Comparison of ENCODE assay signal across 28 cellular contexts in the genomic region with DNA sequence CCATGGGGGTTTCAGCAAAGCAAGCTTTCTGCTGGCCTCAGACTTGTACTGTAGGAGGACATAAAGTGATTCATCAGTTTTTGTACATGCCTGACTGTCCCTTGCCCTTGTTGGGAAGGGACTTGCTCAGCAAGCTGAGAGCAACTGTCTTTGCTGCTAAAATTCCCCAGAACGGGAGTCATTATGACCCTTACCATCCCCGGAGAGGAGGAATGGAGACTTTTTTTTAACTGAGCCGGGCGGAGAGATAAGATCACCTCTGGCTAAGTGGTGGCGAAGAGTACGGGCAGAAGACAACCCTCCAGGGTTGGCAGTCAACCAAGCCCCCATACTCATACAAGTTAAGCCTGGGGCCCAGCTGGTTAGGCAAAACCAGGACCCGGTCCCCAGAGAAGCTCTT.
"Had no signal": no experiment of that assay in that cellular context is flagged by ENCODE, and none has a peak within 500 bp of the region (broad histone marks: within the 10 kb centered on the region; RNA-seq: fewer than 3 reads in every experiment).

No MANE protein-coding gene starts in this region.

- H3K9me3 ChIP-seq: colonic mucosa, gastrocnemius medialis, mucosa of descending colon, psoas muscle, sigmoid colon, spleen, thoracic aorta, tibial nerve, vagina had no signal

- H3K4me1 ChIP-seq: colonic mucosa, gastrocnemius medialis, psoas muscle, sigmoid colon, tibial nerve, vagina had no signal

- H3K27me3 ChIP-seq: colonic mucosa, sigmoid colon, tibial nerve, vagina had no signal

- H3K27ac Mint-ChIP-seq: dendritic cell treated with granulocyte-macrophage colony-stimulating factor and Interleukin-4, amounts not matched to agents 40 ng/mL and 50 ng/mL, for 4 days; endodermal cell; memory B cell; mesothelial cell of epicardium; natural killer cell treated with Interleukin-12 subunit alpha and Interleukin-12 subunit beta and Interleukin-15 and Interleukin-18, amount 100 ng/mL, for 72 hours; stimulated activated memory B cell treated with anti-CD40 and anti-IgM and Interleukin-4, amounts not matched to agents 10 μg/mL and 1 μg/mL and 100 μg/mL, for 72 hours; stimulated activated naive CD8-positive, alpha-beta T cell treated with anti-CD3 and anti-CD28 coated beads, Interleukin-15, Interleukin-2, amounts not matched to agents 100 ng/mL and 50 ng/mL, for 24 hours had no signal

- H3K4me3 Mint-ChIP-seq: dendritic cell treated with granulocyte-macrophage colony-stimulating factor and Interleukin-4, amounts not matched to agents 40 ng/mL and 50 ng/mL, for 4 days; endodermal cell; memory B cell; mesothelial cell of epicardium; naive B cell; natural killer cell treated with Interleukin-12 subunit alpha and Interleukin-12 subunit beta and Interleukin-15 and Interleukin-18, amount 100 ng/mL, for 72 hours; stimulated activated memory B cell treated with anti-CD40 and anti-IgM and Interleukin-4, amounts not matched to agents 10 μg/mL and 1 μg/mL and 100 μg/mL, for 72 hours; stimulated activated naive CD8-positive, alpha-beta T cell treated with anti-CD3 and anti-CD28 coated beads, Interleukin-15, Interleukin-2, amounts not matched to agents 100 ng/mL and 50 ng/mL, for 24 hours had no signal

- H3K4me3 ChIP-seq: colonic mucosa, gastrocnemius medialis, lung, mucosa of descending colon, psoas muscle, sigmoid colon, spleen, thoracic aorta, tibial nerve, vagina had no signal

- H3K9me3 Mint-ChIP-seq: dendritic cell treated with granulocyte-macrophage colony-stimulating factor and Interleukin-4, amounts not matched to agents 40 ng/mL and 50 ng/mL, for 4 days; endodermal cell; memory B cell; mesothelial cell of epicardium; naive B cell; natural killer cell treated with Interleukin-12 subunit alpha and Interleukin-12 subunit beta and Interleukin-15 and Interleukin-18, amount 100 ng/mL, for 72 hours; stimulated activated memory B cell treated with anti-CD40 and anti-IgM and Interleukin-4, amounts not matched to agents 10 μg/mL and 1 μg/mL and 100 μg/mL, for 72 hours; stimulated activated naive CD8-positive, alpha-beta T cell treated with anti-CD3 and anti-CD28 coated beads, Interleukin-15, Interleukin-2, amounts not matched to agents 100 ng/mL and 50 ng/mL, for 24 hours had no signal

- H3K4me1 Mint-ChIP-seq: endodermal cell had no signal

- ATAC-seq: esophagus mucosa; gastrocnemius medialis; left lobe of liver; mucosa of descending colon; natural killer cell treated with Interleukin-12 subunit alpha and Interleukin-12 subunit beta and Interleukin-15 and Interleukin-18, amount 100 ng/mL, for 72 hours; psoas muscle; right cardiac atrium; stimulated activated memory B cell treated with anti-CD40 and anti-IgM and Interleukin-4, amounts not matched to agents 10 μg/mL and 1 μg/mL and 100 μg/mL, for 72 hours had no signal

- H3K27ac ChIP-seq: colonic mucosa, epithelial cell of prostate, gastrocnemius medialis, psoas muscle, sigmoid colon, spleen, thoracic aorta, tibial nerve, vagina had no signal

- H3K27me3 Mint-ChIP-seq: dendritic cell treated with granulocyte-macrophage colony-stimulating factor and Interleukin-4, amounts not matched to agents 40 ng/mL and 50 ng/mL, for 4 days had no signal

- H3K36me3 ChIP-seq: colonic mucosa, gastrocnemius medialis, sigmoid colon, spleen, thoracic aorta, tibial nerve, vagina had no signal

- H3K36me3 Mint-ChIP-seq: memory B cell; mesothelial cell of epicardium; naive B cell; natural killer cell treated with Interleukin-12 subunit alpha and Interleukin-12 subunit beta and Interleukin-15 and Interleukin-18, amount 100 ng/mL, for 72 hours; stimulated activated memory B cell treated with anti-CD40 and anti-IgM and Interleukin-4, amounts not matched to agents 10 μg/mL and 1 μg/mL and 100 μg/mL, for 72 hours had no signal

- DNase-seq: colonic mucosa; effector CD8-positive, alpha-beta T cell; endodermal cell; foreskin fibroblast; gastrocnemius medialis; head of caudate nucleus; kidney; mucosa of descending colon; naive B cell; nucleus accumbens; psoas muscle; right cardiac atrium; sigmoid colon; spleen; stimulated activated CD4-positive, alpha-beta T cell treated with anti-CD3 and anti-CD28 coated beads, Interleukin-4, amount 100 ng/mL, for 4 hours had no signal
